In the genomic region with DNA sequence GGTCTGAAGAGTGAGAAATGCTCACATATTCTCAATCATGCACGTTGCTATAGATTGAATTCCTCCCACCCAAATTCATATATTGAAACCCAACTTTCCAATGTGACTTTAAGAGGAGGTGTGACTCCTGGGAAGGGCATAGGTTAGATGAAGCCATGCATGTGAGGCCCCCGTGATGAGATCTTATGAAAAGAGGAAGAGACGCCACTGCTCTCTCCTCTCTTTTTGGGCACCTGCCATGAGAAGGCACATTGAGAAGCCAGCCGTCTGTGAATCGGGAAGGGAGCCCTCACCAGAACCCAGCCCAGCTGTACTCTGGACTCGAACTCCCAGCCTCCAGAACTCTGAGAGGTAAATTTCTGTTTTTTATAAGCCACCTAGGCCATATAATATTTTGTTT, we compare ENCODE assay signal across 29 cellular contexts.
"Had no signal": no experiment of that assay in that cellular context is flagged by ENCODE, and none has a peak within 500 bp of the region (broad histone marks: within the 10 kb centered on the region; RNA-seq: fewer than 3 reads in every experiment).

No MANE protein-coding gene starts in this region.

- H3K36me3 Mint-ChIP-seq: activated naive CD8-positive, alpha-beta T cell had no signal

- H3K4me3 Mint-ChIP-seq: activated B cell treated with CpG ODN at 0.5 μM for 24 hours; activated CD8-positive, alpha-beta T cell treated with anti-CD3 and anti-CD28 coated beads for 36 hours; activated naive CD8-positive, alpha-beta T cell; activated T-cell treated with anti-CD3 and anti-CD28 coated beads, Interleukin-2, amount 50 U/mL, for 4 hours; activated T-helper 17 cell treated with anti-CD3 and anti-CD28 coated beads, Interleukin-2, amount 50 U/mL, for 72 hours; effector memory CD8-positive, alpha-beta T cell; T-helper 17 cell; T-helper 2 cell treated with Interferon-gamma antibody and Interleukin-4, amounts not matched to agents 5 μg/mL and 100 μg/mL, for 36 hours had no signal

- H3K4me3 ChIP-seq: gastrocnemius medialis, heart right ventricle had no signal

- H3K9me3 Mint-ChIP-seq: activated B cell treated with CpG ODN at 0.5 μM for 24 hours; activated CD8-positive, alpha-beta T cell treated with anti-CD3 and anti-CD28 coated beads for 36 hours; activated T-cell treated with anti-CD3 and anti-CD28 coated beads, Interleukin-2, amount 50 U/mL, for 4 hours; activated T-helper 17 cell treated with anti-CD3 and anti-CD28 coated beads, Interleukin-2, amount 50 U/mL, for 72 hours; effector memory CD8-positive, alpha-beta T cell; T-helper 2 cell treated with Interferon-gamma antibody and Interleukin-4, amounts not matched to agents 5 μg/mL and 100 μg/mL, for 36 hours had no signal

- H3K4me1 Mint-ChIP-seq: activated B cell treated with CpG ODN at 0.5 μM for 24 hours; activated T-helper 17 cell treated with anti-CD3 and anti-CD28 coated beads, Interleukin-2, amount 50 U/mL, for 72 hours; T-helper 17 cell had no signal

- H3K27me3 ChIP-seq: brain microvascular endothelial cell, gastrocnemius medialis had no signal

- H3K4me1 ChIP-seq: gastrocnemius medialis, heart right ventricle had no signal

- H3K27ac ChIP-seq: brain microvascular endothelial cell, epithelial cell of prostate, gastrocnemius medialis, heart right ventricle, WERI-Rb-1 had no signal

- DNase-seq: activated B cell treated with CpG ODN at 0.5 μM for 24 hours; activated CD4-positive, alpha-beta T cell treated with anti-CD3 and anti-CD28 coated beads for 48 hours; activated CD4-positive, alpha-beta T cell treated with anti-CD3 and anti-CD28 coated beads, Interleukin-2, amount 50 U/mL, for 1 hour; activated CD4-positive, alpha-beta T cell treated with anti-CD3 and anti-CD28 coated beads, Interleukin-2, amount 50 U/mL, for 48 hours; activated CD8-positive, alpha-beta memory T cell treated with anti-CD3 and anti-CD28 coated beads for 24 hours; activated CD8-positive, alpha-beta T cell treated with anti-CD3 and anti-CD28 coated beads for 36 hours; activated effector memory CD4-positive, alpha-beta T cell treated with Interleukin-2 at 50 U/mL for 16 hours; activated gamma-delta T cell treated with Interleukin-2 at 50 U/mL for 16 hours; activated naive CD4-positive, alpha-beta T cell treated with anti-CD3 and anti-CD28 coated beads, Interleukin-2, amount 50 U/mL, for 16 hours; activated naive CD4-positive, alpha-beta T cell treated with Interleukin-2 at 50 U/mL for 16 hours; activated T-cell treated with anti-CD3 and anti-CD28 coated beads, Interleukin-2, amount 50 U/mL, for 4 hours; amniotic stem cell; brain microvascular endothelial cell; caudate nucleus; cortex of kidney; dermis blood vessel endothelial cell; effector CD4-positive, alpha-beta T cell; effector memory CD8-positive, alpha-beta T cell; foreskin fibroblast; gastrocnemius medialis; heart right ventricle; T-helper 1 cell; T-helper 17 cell; T1000; WERI-Rb-1 had no signal

- H3K9me3 ChIP-seq: gastrocnemius medialis, heart right ventricle had no signal

- H3K36me3 ChIP-seq: brain microvascular endothelial cell, gastrocnemius medialis, heart right ventricle, WERI-Rb-1 had no signal

- H3K27me3 Mint-ChIP-seq: activated B cell treated with CpG ODN at 0.5 μM for 24 hours; activated naive CD8-positive, alpha-beta T cell had no signal

- H3K27ac Mint-ChIP-seq: activated B cell treated with CpG ODN at 0.5 μM for 24 hours; activated CD8-positive, alpha-beta T cell treated with anti-CD3 and anti-CD28 coated beads for 36 hours; activated naive CD8-positive, alpha-beta T cell; activated T-helper 17 cell treated with anti-CD3 and anti-CD28 coated beads, Interleukin-2, amount 50 U/mL, for 72 hours; effector memory CD8-positive, alpha-beta T cell; T-helper 17 cell; T-helper 2 cell treated with Interferon-gamma antibody and Interleukin-4, amounts not matched to agents 5 μg/mL and 100 μg/mL, for 36 hours had no signal
